Comparison of ENCODE assay signal across 31 cellular contexts in the genomic region with DNA sequence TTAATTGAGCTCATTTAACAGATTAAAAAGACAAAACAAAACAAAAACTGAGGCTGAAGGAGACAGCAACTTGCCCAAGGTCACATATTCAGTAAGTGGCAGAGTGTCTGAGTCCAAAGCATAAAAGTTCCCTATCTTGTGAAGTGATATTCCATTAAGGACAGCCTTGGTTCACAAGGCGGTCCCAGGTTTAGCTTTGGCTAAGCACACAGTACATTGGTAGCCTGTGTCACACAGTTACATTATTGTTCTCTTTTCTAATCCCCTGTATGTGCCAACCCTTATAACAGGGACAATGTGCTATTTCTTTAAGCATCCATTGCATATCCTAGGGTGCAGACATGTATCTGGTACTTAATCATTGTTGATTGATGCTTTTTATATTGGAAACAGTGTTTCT.
"Had no signal": no experiment of that assay in that cellular context is flagged by ENCODE, and none has a peak within 500 bp of the region (broad histone marks: within the 10 kb centered on the region; RNA-seq: fewer than 3 reads in every experiment).

No MANE protein-coding gene starts in this region.

- H3K36me3 ChIP-seq: brain microvascular endothelial cell, esophagus muscularis mucosa, gastrocnemius medialis, heart left ventricle had no signal

- H3K27ac Mint-ChIP-seq: activated CD4-positive, alpha-beta memory T cell treated with anti-CD3 and anti-CD28 coated beads, Interleukin-2, amount 10 ng/mL, durations not matched to agents 7 days and 5 days; activated CD4-positive, alpha-beta T cell treated with anti-CD3 and anti-CD28 coated beads for 36 hours; activated CD4-positive, alpha-beta T cell treated with anti-CD3 and anti-CD28 coated beads, Interleukin-2, amount 10 ng/mL, durations not matched to agents 24 days and 14 days; activated naive CD4-positive, alpha-beta T cell treated with anti-CD3 and anti-CD28 coated beads, Interleukin-2, amount 10 ng/mL, durations not matched to agents 7 days and 5 days; activated naive CD4-positive, alpha-beta T cell treated with anti-CD3 and anti-CD28 coated beads, Interleukin-2, amount 50 U/mL, for 72 hours; activated naive CD8-positive, alpha-beta T cell treated with anti-CD3 and anti-CD28 coated beads, Interleukin-2, amount 10 ng/mL, durations not matched to agents 7 days and 5 days; activated T-cell treated with anti-CD3 and anti-CD28 coated beads, Interleukin-2, amount 50 U/mL, for 24 hours; activated T-cell treated with anti-CD3 and anti-CD28 coated beads, Interleukin-2, amount 50 U/mL, for 72 hours; dendritic cell treated with granulocyte-macrophage colony-stimulating factor and Interleukin-4, amounts not matched to agents 40 ng/mL and 50 ng/mL, for 4 days; endodermal cell; T-helper 17 cell; T-helper 2 cell treated with Interferon-gamma antibody and Interleukin-4, amounts not matched to agents 5 μg/mL and 100 μg/mL, for 36 hours had no signal

- H3K4me3 ChIP-seq: coronary artery, dorsolateral prefrontal cortex, esophagus muscularis mucosa, gastrocnemius medialis, heart left ventricle had no signal

- ATAC-seq: activated CD4-positive, alpha-beta T cell treated with anti-CD3 and anti-CD28 coated beads for 36 hours; activated naive CD4-positive, alpha-beta T cell treated with anti-CD3 and anti-CD28 coated beads, Interleukin-2, amount 50 U/mL, for 72 hours; activated T-cell treated with anti-CD3 and anti-CD28 coated beads, Interleukin-2, amount 50 U/mL, for 72 hours; gastrocnemius medialis; heart left ventricle; T-helper 17 cell had no signal

- H3K4me1 Mint-ChIP-seq: activated CD4-positive, alpha-beta memory T cell treated with anti-CD3 and anti-CD28 coated beads, Interleukin-2, amount 10 ng/mL, durations not matched to agents 7 days and 5 days; activated CD4-positive, alpha-beta T cell treated with anti-CD3 and anti-CD28 coated beads for 36 hours; activated CD4-positive, alpha-beta T cell treated with anti-CD3 and anti-CD28 coated beads, Interleukin-2, amount 10 ng/mL, durations not matched to agents 24 days and 14 days; activated naive CD4-positive, alpha-beta T cell treated with anti-CD3 and anti-CD28 coated beads, Interleukin-2, amount 10 ng/mL, durations not matched to agents 7 days and 5 days; activated naive CD8-positive, alpha-beta T cell treated with anti-CD3 and anti-CD28 coated beads, Interleukin-2, amount 10 ng/mL, durations not matched to agents 7 days and 5 days; central memory CD8-positive, alpha-beta T cell; endodermal cell; T-helper 17 cell had no signal

- H3K36me3 Mint-ChIP-seq: activated naive CD4-positive, alpha-beta T cell treated with anti-CD3 and anti-CD28 coated beads, Interleukin-2, amount 10 ng/mL, durations not matched to agents 7 days and 5 days; activated naive CD8-positive, alpha-beta T cell treated with anti-CD3 and anti-CD28 coated beads, Interleukin-2, amount 10 ng/mL, durations not matched to agents 7 days and 5 days had no signal

- H3K27me3 ChIP-seq: brain microvascular endothelial cell, dorsolateral prefrontal cortex, esophagus muscularis mucosa, foreskin keratinocyte, gastrocnemius medialis, heart left ventricle had no signal

- H3K4me3 Mint-ChIP-seq: activated CD4-positive, alpha-beta memory T cell treated with anti-CD3 and anti-CD28 coated beads, Interleukin-2, amount 10 ng/mL, durations not matched to agents 7 days and 5 days; activated CD4-positive, alpha-beta T cell treated with anti-CD3 and anti-CD28 coated beads for 36 hours; activated CD4-positive, alpha-beta T cell treated with anti-CD3 and anti-CD28 coated beads, Interleukin-2, amount 10 ng/mL, durations not matched to agents 24 days and 14 days; activated naive CD4-positive, alpha-beta T cell treated with anti-CD3 and anti-CD28 coated beads, Interleukin-2, amount 10 ng/mL, durations not matched to agents 7 days and 5 days; activated naive CD8-positive, alpha-beta T cell treated with anti-CD3 and anti-CD28 coated beads, Interleukin-2, amount 10 ng/mL, durations not matched to agents 7 days and 5 days; activated T-cell treated with anti-CD3 and anti-CD28 coated beads, Interleukin-2, amount 50 U/mL, for 24 hours; activated T-cell treated with anti-CD3 and anti-CD28 coated beads, Interleukin-2, amount 50 U/mL, for 72 hours; central memory CD8-positive, alpha-beta T cell; dendritic cell treated with granulocyte-macrophage colony-stimulating factor and Interleukin-4, amounts not matched to agents 40 ng/mL and 50 ng/mL, for 4 days; endodermal cell; T-helper 17 cell; T-helper 2 cell treated with Interferon-gamma antibody and Interleukin-4, amounts not matched to agents 5 μg/mL and 100 μg/mL, for 36 hours had no signal

- H3K27ac ChIP-seq: brain microvascular endothelial cell, coronary artery, dorsolateral prefrontal cortex, esophagus muscularis mucosa, foreskin keratinocyte, gastrocnemius medialis, heart left ventricle had no signal

- H3K9me3 Mint-ChIP-seq: activated CD4-positive, alpha-beta memory T cell treated with anti-CD3 and anti-CD28 coated beads, Interleukin-2, amount 10 ng/mL, durations not matched to agents 7 days and 5 days; activated CD4-positive, alpha-beta T cell treated with anti-CD3 and anti-CD28 coated beads, Interleukin-2, amount 10 ng/mL, durations not matched to agents 24 days and 14 days; activated naive CD8-positive, alpha-beta T cell treated with anti-CD3 and anti-CD28 coated beads, Interleukin-2, amount 10 ng/mL, durations not matched to agents 7 days and 5 days; central memory CD8-positive, alpha-beta T cell; endodermal cell had no signal

- H3K4me1 ChIP-seq: gastrocnemius medialis had no signal

- DNase-seq: activated CD4-positive, alpha-beta memory T cell treated with anti-CD3 and anti-CD28 coated beads, Interleukin-2, amount 10 ng/mL, durations not matched to agents 7 days and 5 days; activated CD4-positive, alpha-beta T cell treated with anti-CD3 and anti-CD28 coated beads for 36 hours; activated CD4-positive, alpha-beta T cell treated with anti-CD3 and anti-CD28 coated beads, Interleukin-2, amount 10 ng/mL, durations not matched to agents 24 days and 14 days; activated CD4-positive, alpha-beta T cell treated with anti-CD3 and anti-CD28 coated beads, Interleukin-2, amount 50 U/mL, for 4 hours; activated CD4-positive, CD25-positive, alpha-beta regulatory T cell; activated CD4-positive, CD25-positive, alpha-beta regulatory T cell treated with anti-CD3 and anti-CD28 coated beads, Interleukin-2, amount 50 U/mL, for 72 hours; activated CD8-positive, alpha-beta memory T cell treated with anti-CD3 and anti-CD28 coated beads, Interleukin-2, amount 50 U/mL, for 48 hours; activated gamma-delta T cell; activated naive CD4-positive, alpha-beta T cell; activated naive CD4-positive, alpha-beta T cell treated with anti-CD3 and anti-CD28 coated beads, Interleukin-2, amount 10 ng/mL, durations not matched to agents 7 days and 5 days; activated naive CD8-positive, alpha-beta T cell treated with anti-CD3 and anti-CD28 coated beads, Interleukin-2, amount 10 ng/mL, durations not matched to agents 7 days and 5 days; activated T-cell treated with anti-CD3 and anti-CD28 coated beads for 4 hours; activated T-cell treated with anti-CD3 and anti-CD28 coated beads, Interleukin-2, amount 50 U/mL, for 24 hours; activated T-cell treated with anti-CD3 and anti-CD28 coated beads, Interleukin-2, amount 50 U/mL, for 72 hours; brain microvascular endothelial cell; dorsolateral prefrontal cortex; effector memory CD4-positive, alpha-beta T cell; endodermal cell; gastrocnemius medialis; glutamatergic neuron; heart left ventricle; T-helper 1 cell; T-helper 17 cell; T1000 had no signal

- H3K27me3 Mint-ChIP-seq: activated naive CD4-positive, alpha-beta T cell treated with anti-CD3 and anti-CD28 coated beads, Interleukin-2, amount 10 ng/mL, durations not matched to agents 7 days and 5 days; activated naive CD8-positive, alpha-beta T cell treated with anti-CD3 and anti-CD28 coated beads, Interleukin-2, amount 10 ng/mL, durations not matched to agents 7 days and 5 days; dendritic cell treated with granulocyte-macrophage colony-stimulating factor and Interleukin-4, amounts not matched to agents 40 ng/mL and 50 ng/mL, for 4 days; T-helper 17 cell had no signal

- H3K9me3 ChIP-seq: gastrocnemius medialis had no signal
